10 cellular contexts compared by ENCODE assay signal in genomic region chr10:96588060-96588554, GRCh38. TPM values are rescaled to one million over a fixed set of nuclear protein-coding genes. Genes with fewer than 3 reads are reported as not detected.
DNase-seq lines count a peak whose midpoint lies in the region; ATAC-seq, FAIRE-seq and TF ChIP-seq lines count a peak whose summit lies in the region.
"Had no signal": no experiment of that assay in that cellular context is flagged by ENCODE, and none has a peak within 500 bp of the region (broad histone marks: within the 10 kb centered on the region; RNA-seq: fewer than 3 reads in every experiment).

No MANE protein-coding gene starts in this region.

- FAIRE-seq in GM12891 (lab: Jason Lieb, UNC), result no peak

- H3K36me3 Mint-ChIP-seq in activated CD4-positive, alpha-beta memory T cell treated with anti-CD3 and anti-CD28 coated beads for 36 hours, result peaks cover 7% of the 10 kb centered on the region
- H3K36me3 Mint-ChIP-seq: activated naive CD4-positive, alpha-beta T cell treated with anti-CD3 and anti-CD28 coated beads, Interleukin-2, amount 50 U/mL, for 24 hours had no signal

- no peak for DNase-seq in right atrium auricular region (ENCODE audit: low spot score)
- no peak for DNase-seq in Right ventricle myocardium superior
- no peak for DNase-seq in SJCRH30
- DNase-seq in left lung, result no peak
- DNase-seq in posterior vena cava (ENCODE audit: low spot score), result no peak
- no peak for DNase-seq in activated CD4-positive, alpha-beta memory T cell treated with anti-CD3 and anti-CD28 coated beads for 36 hours
- no peak for DNase-seq in GM12891 (ENCODE audit: insufficient read length, low spot score)
- no peak for DNase-seq in retina

- H3K27me3 ChIP-seq in right atrium auricular region, result no peaks in the 10 kb centered on the region
- H3K27me3 ChIP-seq in SJCRH30, result no peaks in the 10 kb centered on the region
- no peaks in the 10 kb centered on the region for H3K27me3 ChIP-seq in left lung

- H3K4me1 ChIP-seq in right atrium auricular region (peaks cover 0 to 42% of the 10 kb centered on the region in 2 donors), SJCRH30 (0 out of 2 replicates have a peak, but pooled peaks cover 4% of the 10 kb centered on the region), left lung (peaks cover 26 to 45% of the 10 kb centered on the region in 2 donors)

- H3K27me3 Mint-ChIP-seq in activated CD4-positive, alpha-beta memory T cell treated with anti-CD3 and anti-CD28 coated beads for 36 hours, result peaks cover 6% of the 10 kb centered on the region
- H3K27me3 Mint-ChIP-seq: activated naive CD4-positive, alpha-beta T cell treated with anti-CD3 and anti-CD28 coated beads, Interleukin-2, amount 50 U/mL, for 24 hours; IgD-negative memory B cell had no signal

- POLR2A ChIA-PET in activated CD4-positive, alpha-beta memory T cell treated with anti-CD3 and anti-CD28 coated beads for 36 hours (lab: Charles Lee), result interaction anchor here (0.6 kb wide), 1 partner anchor 98 kb away, joined by 3 read pairs; no protein-coding TSS in a partner anchor

- peaks cover 32% of the 10 kb centered on the region for H3K4me1 Mint-ChIP-seq in activated CD4-positive, alpha-beta memory T cell treated with anti-CD3 and anti-CD28 coated beads for 36 hours (ENCODE audit: low read depth)

- H3K27ac Mint-ChIP-seq in activated CD4-positive, alpha-beta memory T cell treated with anti-CD3 and anti-CD28 coated beads for 36 hours, result no peak overlapping the region
- H3K27ac Mint-ChIP-seq: activated naive CD4-positive, alpha-beta T cell treated with anti-CD3 and anti-CD28 coated beads, Interleukin-2, amount 50 U/mL, for 24 hours; IgD-negative memory B cell had no signal

- no peaks in the 10 kb centered on the region for H3K9me3 Mint-ChIP-seq in activated CD4-positive, alpha-beta memory T cell treated with anti-CD3 and anti-CD28 coated beads for 36 hours
- H3K9me3 Mint-ChIP-seq: activated naive CD4-positive, alpha-beta T cell treated with anti-CD3 and anti-CD28 coated beads, Interleukin-2, amount 50 U/mL, for 24 hours; IgD-negative memory B cell had no signal

- intact Hi-C loops in Right ventricle myocardium superior (cut with DNase I) (no loop called here), left lung (cut with DNase I) (no loop called here), posterior vena cava (cut with DNase I) (loop anchor here in 1 of 2 donors (5.0 kb wide), 1 partner anchor 481 kb away; no protein-coding TSS in a partner anchor)
- intact Hi-C loops in activated CD4-positive, alpha-beta memory T cell treated with anti-CD3 and anti-CD28 coated beads for 36 hours (cut with micrococcal nuclease), result loop anchor here (2.0 to 10.0 kb wide), 9 partner anchors 73 to 933 kb away; partner anchors contain the start of genes ALDH18A1 and RRP12

- TF ChIP-seq CTCF in right atrium auricular region (IDR thresholded peaks at IDR 0.05), result no peak
- no peak for TF ChIP-seq CTCF in left lung (IDR thresholded peaks at IDR 0.05)

- H3K4me3 ChIP-seq in right atrium auricular region (peak overlapping the region; percentile 90 to 92), SJCRH30 (peak overlapping the region; percentile 93), left lung (peak overlapping the region; percentile 77 to 83)

- no peaks in the 10 kb centered on the region for H3K36me3 ChIP-seq in right atrium auricular region
- no peaks in the 10 kb centered on the region for H3K36me3 ChIP-seq in SJCRH30
- peaks cover 0 to 10% of the 10 kb centered on the region in 2 donors for H3K36me3 ChIP-seq in left lung

- H3K9me3 ChIP-seq in right atrium auricular region (no peaks in the 10 kb centered on the region), SJCRH30 (replicated peaks) (0 out of 2 replicates have a peak, but pooled peaks cover under 1% of the 10 kb centered on the region), left lung (no peaks in the 10 kb centered on the region)

- TF ChIP-seq POLR2A in GM12891 (IDR thresholded peaks at IDR 0.05; ENCODE audit: low read depth, low read length), result no peak

- ATAC-seq in Right ventricle myocardium superior (ENCODE audit: poor library complexity) (no peak), left lung (peak; percentile 40)

- CTCF ChIA-PET in activated CD4-positive, alpha-beta memory T cell treated with anti-CD3 and anti-CD28 coated beads for 36 hours (lab: Charles Lee), result no interaction called here

- H3K27ac ChIP-seq in right atrium auricular region (peak overlapping the region; percentile 94 to 97), SJCRH30 (peak overlapping the region; percentile 88), left lung (peak overlapping the region; percentile 97 to 99)

- H3K4me3 Mint-ChIP-seq in activated CD4-positive, alpha-beta memory T cell treated with anti-CD3 and anti-CD28 coated beads for 36 hours, result no peak overlapping the region
- H3K4me3 Mint-ChIP-seq: activated naive CD4-positive, alpha-beta T cell treated with anti-CD3 and anti-CD28 coated beads, Interleukin-2, amount 50 U/mL, for 24 hours; IgD-negative memory B cell had no signal

TF ChIP-seq in GM12891, 5 proteins besides CTCF, POLR2A, EP300 and RAD21:
- no peak for TF ChIP-seq SPI1 (IDR thresholded peaks at IDR 0.05; ENCODE audit: low read depth, low read length)
- no peak for TF ChIP-seq PAX5 (IDR thresholded peaks at IDR 0.05; ENCODE audit: insufficient read depth, low read length, severe bottlenecking)
- TF ChIP-seq POU2F2 (IDR thresholded peaks at IDR 0.05; ENCODE audit: low read depth, low read length), result no peak
- no peak for TF ChIP-seq TAF1 (IDR thresholded peaks at IDR 0.05; ENCODE audit: low read depth, low read length)

RNA-seq across cellular contexts. Expression of gene TM9SF3, which starts 1.3 kb away (rescaled TPM):
- total RNA-seq in right atrium auricular region (10 to 100 TPM; 46.0 to 46.7 TPM), Right ventricle myocardium superior (68.5 TPM), left lung (100 to 1,000 TPM; 134 to 145 TPM), posterior vena cava (100 to 1,000 TPM; 122 to 137 TPM)
- total RNA-seq in SJCRH30 (2014; rRNA removed; shearing (Covaris generic)), result 53.5 and 71.0 TPM in 2 replicates
- 10 to 100 TPM; 75.6 to 79.7 TPM for total RNA-seq in activated CD4-positive, alpha-beta memory T cell treated with anti-CD3 and anti-CD28 coated beads for 36 hours
- 22.8 TPM for polyA plus RNA-seq in GM12891 (2012; ENCODE audit: low read depth, missing spikeins)
